ENCODE assay signal across 8 cellular contexts in genomic region chr15:51982013-51982769, GRCh38. TPM values are rescaled to one million over a fixed set of nuclear protein-coding genes. Genes with fewer than 3 reads are reported as not detected.
DNase-seq lines count a peak whose midpoint lies in the region; ATAC-seq, FAIRE-seq and TF ChIP-seq lines count a peak whose summit lies in the region.

No MANE protein-coding gene starts in this region.

- no TSS peak for BruUV-seq in GM12878 (replicated peaks; lab: Mats Ljungman, UMichigan)

- no peaks in the 10 kb centered on the region for H3K4me1 ChIP-seq in GM12878 (ENCODE audit: control insufficient read depth, insufficient read depth, low read length)

- intact Hi-C loops in GM12878 (cut with micrococcal nuclease; ENCODE audit: unreplicated experiment): loop anchor here (1.0 to 5.0 kb wide), 6 partner anchors 25 to 240 kb away; no protein-coding TSS in a partner anchor

- TF ChIP-seq POLR2A in GM12878 (IDR thresholded peaks at IDR 0.05; ENCODE audit: low read depth, low read length): peak; percentile 69

- POLR2A ChIA-PET in GM12878 (lab: Charles Lee): interaction anchor here (0.7 to 1.5 kb wide), 4 partner anchors 9 to 100 kb away, joined by 3 to 7 read pairs (median 3); partner anchors contain the start of gene LEO1

- no peak for TF ChIP-seq EP300 in GM12878 (IDR thresholded peaks at IDR 0.05; ENCODE audit: borderline replicate concordance in 1 of 2, control insufficient read depth in 1 of 2, low read depth in 2 of 2, low read length in 2 of 2)

- SMC1A ChIA-PET in GM12878 (lab: Charles Lee; ENCODE audit: uncharacterized antibody, unreplicated experiment): interaction anchor here (1.0 to 4.9 kb wide), 16 partner anchors 10 to 227 kb away, joined by 3 to 56 read pairs (median 4); partner anchors contain the start of gene LEO1

- H3K9ac ChIP-seq in GM12878 (ENCODE audit: control insufficient read depth, insufficient read depth, low read length): peak overlapping the region; percentile 68

- in situ Hi-C loops in GM12878 (cut with MboI): no loop called here

- 13% methylated on average over 7 of the region's 7 CpGs for WGBS in GM12878 (ENCODE audit: insufficient coverage, insufficient replicate concordance, low lambda C conversion rate, missing lambda C conversion rate)

- peak overlapping the region; percentile 72 for H2AFZ ChIP-seq in GM12878 (ENCODE audit: control insufficient read depth, low read depth, low read length)

- peak; percentile 96 for TF ChIP-seq RAD21 in GM12878 (IDR thresholded peaks at IDR 0.05; ENCODE audit: insufficient read depth, low read depth, low read length)

- peak overlapping the region; percentile 64 for H3K4me2 ChIP-seq in GM12878 (ENCODE audit: control insufficient read depth, insufficient read depth)

- peak overlapping the region; percentile 73 for H3K27ac ChIP-seq in GM12878 (ENCODE audit: control insufficient read depth, insufficient read depth)

- H3K27me3 ChIP-seq in H7 (ENCODE audit: control insufficient read depth, insufficient read depth, low read length) (no peaks in the 10 kb centered on the region), GM12878 (replicated peaks in 1 of 2; ENCODE audit: control insufficient read depth in 2 of 2, insufficient read depth in 2 of 2, low read length in 1 of 2) (no peaks in the 10 kb centered on the region)

- H3K9me3 ChIP-seq in GM12878 (replicated peaks; ENCODE audit: control insufficient read depth, insufficient read depth, low read length): no peaks in the 10 kb centered on the region

- peak; percentile 75 for FAIRE-seq in GM12878 (lab: Jason Lieb, UNC)

- H4K20me1 ChIP-seq in GM12878 (ENCODE audit: control insufficient read depth, insufficient read depth): no peaks in the 10 kb centered on the region

- H3K79me2 ChIP-seq in GM12878 (ENCODE audit: control insufficient read depth, insufficient read depth, low read length): no peaks in the 10 kb centered on the region

- no peak overlapping the region for H3K4me3 ChIP-seq in H7 (ENCODE audit: insufficient read depth, low read depth, low read length)
- H3K4me3 ChIP-seq in GM12878: peak overlapping the region; percentile 61

- peak; percentile 60 to 88 (median 80) for TF ChIP-seq CTCF in GM12878 (IDR thresholded peaks at IDR 0.05 in 2 of 3, conservative IDR thresholded peaks at IDR 0.05 in 1 of 3; ENCODE audit: control insufficient read depth in 2 of 3, extremely low read depth in 1 of 3, insufficient read depth in 1 of 3, low read depth in 3 of 3, low read length in 3 of 3)

- H3K36me3 ChIP-seq in H7 (replicated peaks; ENCODE audit: control insufficient read depth, insufficient read depth, low read length) (no peaks in the 10 kb centered on the region), GM12878 (ENCODE audit: control insufficient read depth in 2 of 2, insufficient read depth in 2 of 2, low read length in 1 of 2) (no peaks in the 10 kb centered on the region)

- peak; percentile 95 for ATAC-seq in SK-N-SH treated with all-trans-retinoic acid at 6 μM for 48 hours
- peak; percentile 99 for ATAC-seq in GM12878

- CTCF ChIA-PET in GM12878 (lab: Yijun Ruan, JAX): interaction anchor here (0.6 to 3.3 kb wide), 14 partner anchors 11 to 243 kb away, joined by 3 to 49 read pairs (median 4); partner anchors contain the start of gene LEO1

- DNase-seq in NCI-H1417 (lab: John Stamatoyannopoulos, UW) (peak in 2 of 3 experiments; percentile 1 to 36), NCI-H1417 treated with DMSO at 0.1 percent for 48 hours (lab: John Stamatoyannopoulos, UW) (no peak), H7 (peak; percentile 51), LHCN-M2 (ENCODE audit: low read depth) (peak; percentile 94), GM12878 (ENCODE audit: low read depth, low spot score) (peak; percentile 92), iPS-NIHi7 (ENCODE audit: extremely low spot score) (peak; percentile 22)
- DNase-seq in stimulated activated CD4-positive, alpha-beta T cell treated with anti-CD3 and anti-CD28 coated beads, Interleukin-15, amount 100 ng/mL, for 48 hours (ENCODE audit: low read depth in 2 of 2): peak; percentile 32 to 41

- RAD21 ChIA-PET in GM12878 (lab: Charles Lee; ENCODE audit: unreplicated experiment): interaction anchor here (0.7 to 3.2 kb wide), 13 partner anchors 11 to 275 kb away, joined by 3 to 18 read pairs (median 6); partner anchors contain the start of gene LEO1

TF ChIP-seq in SK-N-SH treated with all-trans-retinoic acid at 6 μM for 48 hours, 23 proteins besides CTCF, POLR2A, EP300 and RAD21 (continues in another document):
- TF ChIP-seq CSDC2 (CRISPR knock-in tag; IDR thresholded peaks at IDR 0.05) (no peak), CREB5 (CRISPR knock-in tag; IDR thresholded peaks at IDR 0.05; ENCODE audit: low read depth) (no peak)

TF ChIP-seq in GM12878, 131 proteins besides CTCF, POLR2A, EP300 and RAD21 (continues in another document):
- TF ChIP-seq YY1 (IDR thresholded peaks at IDR 0.05; ENCODE audit: low read depth, low read length): peak; percentile 35; the same call in 1 of the 2 replicates
- TF ChIP-seq ATF7 (IDR thresholded peaks at IDR 0.05; ENCODE audit: low read depth): 0 out of 2 replicates have a peak, but pooled peaks have one; percentile 29
- TF ChIP-seq SMARCA5 (IDR thresholded peaks at IDR 0.05): peak; percentile 65; the same call in 1 of the 2 replicates
- TF ChIP-seq RUNX3 (IDR thresholded peaks at IDR 0.05; ENCODE audit: low read length): peak; percentile 48
- TF ChIP-seq RELA (IDR thresholded peaks at IDR 0.05; ENCODE audit: borderline replicate concordance, partially characterized antibody): peak; percentile 37
- 0 out of 2 replicates have a peak, but pooled peaks have one; percentile 31 for TF ChIP-seq MEF2A (IDR thresholded peaks at IDR 0.05; ENCODE audit: insufficient read depth, low read depth, low read length)
- peak; percentile 8; the same call in 1 of the 2 replicates for TF ChIP-seq ZNF24 (IDR thresholded peaks at IDR 0.05)
- TF ChIP-seq SP1 (IDR thresholded peaks at IDR 0.05; ENCODE audit: low read depth, low read length): no peak

RNA-seq across cellular contexts. Expression of gene LEO1, which starts 10.6 kb away (rescaled TPM):
- 15.1 and 26.9 TPM in 2 replicates for total RNA-seq in H7 (2014; rRNA removed; shearing (Covaris generic))
- total RNA-seq in LHCN-M2 (2014; rRNA removed): 46.0 and 48.9 TPM in 2 replicates
- polyA plus RNA-seq in LHCN-M2 (2012): 15.3 TPM
- total RNA-seq in GM12878 (2013; cell fraction: nucleolus; rRNA removed): 71.0 and 71.5 TPM in 2 replicates
- 23.7 and 28.6 TPM in 2 replicates for total RNA-seq in GM12878 (2014; rRNA removed)
- total RNA-seq in GM12878 (2014; rRNA removed; fragmentation: Illumina TruSeq; extraction: Trizol): 45.1 and 46.1 TPM in 2 replicates
- total RNA-seq in GM12878 (2021): 23.0 and 23.6 TPM in 2 replicates
- 14.7 TPM for polyA plus RNA-seq in GM12878 (2011; ENCODE audit: low read depth)
- 13.6 and 15.8 TPM in 2 replicates for polyA plus RNA-seq in GM12878 (2011; rRNA removed)
- polyA plus RNA-seq in GM12878 (2011; cell fraction: cytosol; rRNA removed): 3.6 and 4.8 TPM in 2 replicates
- polyA plus RNA-seq in GM12878 (2011; cell fraction: nucleus; rRNA removed): 5.4 and 8.5 TPM in 2 replicates
- 18.5 and 23.9 TPM in 2 replicates for polyA plus RNA-seq in GM12878 (2012)
- 50.6 and 62.8 TPM in 2 replicates for polyA plus RNA-seq in GM12878 (2014; fragmentation: Illumina TruSeq; extraction: Trizol)
- polyA plus RNA-seq in GM12878 (2014; fragmentation: Nextera tagmentation; extraction: Ambion mirVana): 10 to 100 TPM; 29.5 to 35.2 TPM
- 23.8 and 25.8 TPM in 2 replicates for polyA plus RNA-seq in GM12878 (2014; rRNA removed)
- 10 to 100 TPM; 45.6 to 47.8 TPM for polyA plus RNA-seq in GM12878 (2016; fragmentation: Nextera tagmentation; extraction: Ambion mirVana)
- 9.0 and 9.4 TPM in 2 replicates for polyA minus RNA-seq in GM12878 (2011; rRNA and poly(A)+ RNA removed)
- 5.3 and 6.5 TPM in 2 replicates for polyA minus RNA-seq in GM12878 (2011; cell fraction: cytosol; rRNA and poly(A)+ RNA removed)
- polyA minus RNA-seq in GM12878 (2011; cell fraction: nucleus; rRNA and poly(A)+ RNA removed): 5.7 and 7.3 TPM in 2 replicates

RNA-seq across cellular contexts. Expression of gene MAPK6, which starts 36.8 kb away (rescaled TPM):
- 77.0 and 83.7 TPM in 2 replicates for total RNA-seq in H7 (2014; rRNA removed; shearing (Covaris generic))
- total RNA-seq in LHCN-M2 (2014; rRNA removed) (53.9 and 67.1 TPM in 2 replicates), GM12878 (2014; rRNA removed) (52.6 and 59.6 TPM in 2 replicates), GM12878 (2014; rRNA removed; fragmentation: Illumina TruSeq; extraction: Trizol) (69.8 and 71.0 TPM in 2 replicates), GM12878 (2021) (72.6 TPM in 2 replicates)
- 12.3 TPM for polyA plus RNA-seq in LHCN-M2 (2012)
- total RNA-seq in GM12878 (2013; cell fraction: nucleolus; rRNA removed): 80.8 and 88.1 TPM in 2 replicates
- polyA plus RNA-seq in GM12878 (2011; ENCODE audit: low read depth): 24.7 TPM
- polyA plus RNA-seq in GM12878 (2011; rRNA removed) (100 and 162 TPM in 2 replicates), GM12878 (2014; fragmentation: Illumina TruSeq; extraction: Trizol) (62.6 and 76.2 TPM in 2 replicates), GM12878 (2014; fragmentation: Nextera tagmentation; extraction: Ambion mirVana) (10 to 100 TPM; 20.6 to 23.4 TPM), GM12878 (2014; rRNA removed) (28.0 and 35.6 TPM in 2 replicates), GM12878 (2016; fragmentation: Nextera tagmentation; extraction: Ambion mirVana) (10 to 100 TPM; 47.5 to 52.5 TPM)
- polyA plus RNA-seq in GM12878 (2011; cell fraction: cytosol; rRNA removed): 32.0 and 38.4 TPM in 2 replicates
- polyA plus RNA-seq in GM12878 (2011; cell fraction: nucleus; rRNA removed): 28.7 and 36.7 TPM in 2 replicates
- polyA plus RNA-seq in GM12878 (2012): 24.5 and 34.8 TPM in 2 replicates
- 77.4 and 116 TPM in 2 replicates for polyA minus RNA-seq in GM12878 (2011; rRNA and poly(A)+ RNA removed)
- 37.0 and 41.8 TPM in 2 replicates for polyA minus RNA-seq in GM12878 (2011; cell fraction: cytosol; rRNA and poly(A)+ RNA removed)
- 19.3 and 25.4 TPM in 2 replicates for polyA minus RNA-seq in GM12878 (2011; cell fraction: nucleus; rRNA and poly(A)+ RNA removed)
